Comparison of ENCODE assay signal across 1 cellular context in the genomic region with DNA sequence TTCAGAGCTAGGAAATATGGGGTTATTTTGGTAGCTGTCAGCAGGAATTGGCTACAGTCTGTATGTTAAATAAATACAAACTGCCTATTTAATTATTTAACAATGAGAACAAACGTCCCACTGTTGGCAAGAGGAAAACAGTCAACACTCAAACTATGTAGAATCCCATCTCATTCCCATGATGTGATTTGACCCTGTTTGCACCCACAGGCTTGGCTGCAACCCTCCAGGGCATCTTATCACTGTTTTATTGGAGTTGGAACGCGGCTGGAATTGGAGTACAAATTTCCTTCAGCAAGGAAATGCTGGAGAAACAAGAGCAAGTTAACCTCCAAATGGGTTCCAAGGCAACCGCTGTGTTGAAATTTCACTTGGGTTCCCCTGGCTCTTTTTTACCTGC.
TF ChIP-seq lines count a peak whose summit lies in the region.

No MANE protein-coding gene starts in this region.

TF ChIP-seq in GM23338, 12 proteins besides CTCF, POLR2A, EP300 and RAD21 (continued from another document):
- TF ChIP-seq, protein P1, sequence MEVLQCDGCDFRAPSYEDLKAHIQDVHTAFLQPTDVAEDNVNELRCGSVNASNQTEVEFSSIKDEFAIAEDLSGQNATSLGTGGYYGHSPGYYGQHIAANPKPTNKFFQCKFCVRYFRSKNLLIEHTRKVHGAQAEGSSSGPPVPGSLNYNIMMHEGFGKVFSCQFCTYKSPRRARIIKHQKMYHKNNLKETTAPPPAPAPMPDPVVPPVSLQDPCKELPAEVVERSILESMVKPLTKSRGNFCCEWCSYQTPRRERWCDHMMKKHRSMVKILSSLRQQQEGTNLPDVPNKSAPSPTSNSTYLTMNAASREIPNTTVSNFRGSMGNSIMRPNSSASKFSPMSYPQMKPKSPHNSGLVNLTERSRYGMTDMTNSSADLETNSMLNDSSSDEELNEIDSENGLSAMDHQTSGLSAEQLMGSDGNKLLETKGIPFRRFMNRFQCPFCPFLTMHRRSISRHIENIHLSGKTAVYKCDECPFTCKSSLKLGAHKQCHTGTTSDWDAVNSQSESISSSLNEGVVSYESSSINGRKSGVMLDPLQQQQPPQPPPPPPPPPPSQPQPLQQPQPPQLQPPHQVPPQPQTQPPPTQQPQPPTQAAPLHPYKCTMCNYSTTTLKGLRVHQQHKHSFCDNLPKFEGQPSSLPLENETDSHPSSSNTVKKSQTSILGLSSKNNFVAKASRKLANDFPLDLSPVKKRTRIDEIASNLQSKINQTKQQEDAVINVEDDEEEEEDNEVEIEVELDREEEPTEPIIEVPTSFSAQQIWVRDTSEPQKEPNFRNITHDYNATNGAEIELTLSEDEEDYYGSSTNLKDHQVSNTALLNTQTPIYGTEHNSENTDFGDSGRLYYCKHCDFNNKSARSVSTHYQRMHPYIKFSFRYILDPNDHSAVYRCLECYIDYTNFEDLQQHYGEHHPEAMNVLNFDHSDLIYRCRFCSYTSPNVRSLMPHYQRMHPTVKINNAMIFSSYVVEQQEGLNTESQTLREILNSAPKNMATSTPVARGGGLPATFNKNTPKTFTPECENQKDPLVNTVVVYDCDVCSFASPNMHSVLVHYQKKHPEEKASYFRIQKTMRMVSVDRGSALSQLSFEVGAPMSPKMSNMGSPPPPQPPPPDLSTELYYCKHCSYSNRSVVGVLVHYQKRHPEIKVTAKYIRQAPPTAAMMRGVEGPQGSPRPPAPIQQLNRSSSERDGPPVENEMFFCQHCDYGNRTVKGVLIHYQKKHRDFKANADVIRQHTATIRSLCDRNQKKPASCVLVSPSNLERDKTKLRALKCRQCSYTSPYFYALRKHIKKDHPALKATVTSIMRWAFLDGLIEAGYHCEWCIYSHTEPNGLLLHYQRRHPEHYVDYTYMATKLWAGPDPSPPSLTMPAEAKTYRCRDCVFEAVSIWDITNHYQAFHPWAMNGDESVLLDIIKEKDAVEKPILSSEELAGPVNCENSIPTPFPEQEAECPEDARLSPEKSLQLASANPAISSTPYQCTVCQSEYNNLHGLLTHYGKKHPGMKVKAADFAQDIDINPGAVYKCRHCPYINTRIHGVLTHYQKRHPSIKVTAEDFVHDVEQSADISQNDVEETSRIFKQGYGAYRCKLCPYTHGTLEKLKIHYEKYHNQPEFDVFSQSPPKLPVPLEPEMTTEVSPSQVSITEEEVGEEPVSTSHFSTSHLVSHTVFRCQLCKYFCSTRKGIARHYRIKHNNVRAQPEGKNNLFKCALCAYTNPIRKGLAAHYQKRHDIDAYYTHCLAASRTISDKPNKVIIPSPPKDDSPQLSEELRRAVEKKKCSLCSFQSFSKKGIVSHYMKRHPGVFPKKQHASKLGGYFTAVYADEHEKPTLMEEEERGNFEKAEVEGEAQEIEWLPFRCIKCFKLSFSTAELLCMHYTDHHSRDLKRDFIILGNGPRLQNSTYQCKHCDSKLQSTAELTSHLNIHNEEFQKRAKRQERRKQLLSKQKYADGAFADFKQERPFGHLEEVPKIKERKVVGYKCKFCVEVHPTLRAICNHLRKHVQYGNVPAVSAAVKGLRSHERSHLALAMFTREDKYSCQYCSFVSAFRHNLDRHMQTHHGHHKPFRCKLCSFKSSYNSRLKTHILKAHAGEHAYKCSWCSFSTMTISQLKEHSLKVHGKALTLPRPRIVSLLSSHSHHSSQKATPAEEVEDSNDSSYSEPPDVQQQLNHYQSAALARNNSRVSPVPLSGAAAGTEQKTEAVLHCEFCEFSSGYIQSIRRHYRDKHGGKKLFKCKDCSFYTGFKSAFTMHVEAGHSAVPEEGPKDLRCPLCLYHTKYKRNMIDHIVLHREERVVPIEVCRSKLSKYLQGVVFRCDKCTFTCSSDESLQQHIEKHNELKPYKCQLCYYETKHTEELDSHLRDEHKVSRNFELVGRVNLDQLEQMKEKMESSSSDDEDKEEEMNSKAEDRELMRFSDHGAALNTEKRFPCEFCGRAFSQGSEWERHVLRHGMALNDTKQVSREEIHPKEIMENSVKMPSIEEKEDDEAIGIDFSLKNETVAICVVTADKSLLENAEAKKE (CRISPR knock-in tag; IDR thresholded peaks at IDR 0.05), result no peak
- no peak for TF ChIP-seq JUNB (IDR thresholded peaks at IDR 0.05; ENCODE audit: unreplicated experiment)
- TF ChIP-seq, protein P2, sequence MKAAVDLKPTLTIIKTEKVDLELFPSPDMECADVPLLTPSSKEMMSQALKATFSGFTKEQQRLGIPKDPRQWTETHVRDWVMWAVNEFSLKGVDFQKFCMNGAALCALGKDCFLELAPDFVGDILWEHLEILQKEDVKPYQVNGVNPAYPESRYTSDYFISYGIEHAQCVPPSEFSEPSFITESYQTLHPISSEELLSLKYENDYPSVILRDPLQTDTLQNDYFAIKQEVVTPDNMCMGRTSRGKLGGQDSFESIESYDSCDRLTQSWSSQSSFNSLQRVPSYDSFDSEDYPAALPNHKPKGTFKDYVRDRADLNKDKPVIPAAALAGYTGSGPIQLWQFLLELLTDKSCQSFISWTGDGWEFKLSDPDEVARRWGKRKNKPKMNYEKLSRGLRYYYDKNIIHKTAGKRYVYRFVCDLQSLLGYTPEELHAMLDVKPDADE (IDR thresholded peaks at IDR 0.05), result no peak
- no peak for TF ChIP-seq STAT1 (IDR thresholded peaks at IDR 0.05; ENCODE audit: unreplicated experiment)
- no peak for TF ChIP-seq EZH2 (IDR thresholded peaks at IDR 0.05; ENCODE audit: low read depth, unreplicated experiment)
- no peak for TF ChIP-seq CREB1 (CRISPR knock-in tag; IDR thresholded peaks at IDR 0.05; ENCODE audit: low read depth)
